ENCODE assay signal across 23 cellular contexts in the genomic region with DNA sequence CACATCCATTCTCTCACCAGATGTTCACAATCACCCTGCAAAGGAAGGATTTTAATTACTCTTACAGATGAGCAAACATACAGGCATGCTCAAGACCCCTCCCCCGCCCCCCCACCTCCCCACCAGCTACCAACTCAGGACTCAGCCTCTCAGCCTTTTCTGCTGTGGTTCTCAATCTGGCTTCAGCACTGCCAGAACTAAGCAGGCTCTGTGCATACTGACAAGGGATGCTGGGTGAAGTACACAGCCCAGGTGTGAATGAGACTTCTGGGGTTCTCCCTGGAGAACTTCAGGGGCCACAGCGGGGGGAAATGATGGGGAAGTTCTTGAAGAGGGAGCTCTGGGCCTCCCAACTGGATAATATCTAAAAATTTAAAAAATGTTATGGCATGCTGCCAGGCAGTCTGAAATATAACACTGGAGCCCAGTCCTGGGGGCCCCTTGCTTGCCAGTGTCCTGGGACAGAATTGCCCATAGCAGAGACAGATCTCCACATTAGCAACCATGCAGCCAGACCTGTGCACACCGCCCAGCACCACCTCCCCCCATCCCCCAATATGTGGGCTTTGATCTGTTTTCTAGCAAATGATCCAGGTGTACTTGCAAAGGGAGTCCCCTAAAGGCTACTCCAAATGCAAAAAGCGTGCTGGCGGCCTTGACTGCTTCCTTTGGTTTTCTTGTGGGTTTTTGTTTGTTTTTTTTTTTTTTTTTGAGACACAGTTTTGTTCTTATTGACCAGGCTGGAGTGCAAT. TPM values are rescaled to one million over a fixed set of nuclear protein-coding genes. Genes with fewer than 3 reads are reported as not detected.
DNase-seq lines count a peak whose midpoint lies in the region; TF ChIP-seq lines count a peak whose summit lies in the region.
"Had no signal": no experiment of that assay in that cellular context is flagged by ENCODE, and none has a peak within 500 bp of the region (broad histone marks: within the 10 kb centered on the region; RNA-seq: fewer than 3 reads in every experiment).

No MANE protein-coding gene starts in this region.

- peaks cover 5% of the 10 kb centered on the region for H3K36me3 Mint-ChIP-seq in Calu3 (ENCODE audit: insufficient read depth, unreplicated experiment)

- H3K79me2 ChIP-seq in SK-N-SH (ENCODE audit: insufficient read depth) (no peaks in the 10 kb centered on the region), smooth muscle cell (ENCODE audit: low read depth) (no peaks in the 10 kb centered on the region)

- intact Hi-C loops in Calu3 (cut with micrococcal nuclease; ENCODE audit: unreplicated experiment) = no loop called here

- H3K27ac ChIP-seq in SK-N-SH (ENCODE audit: low read depth in 2 of 2, low read length in 1 of 2) (no peak overlapping the region), smooth muscle cell (ENCODE audit: low read depth) (no peak overlapping the region)

- peaks cover 12 to 15% of the 10 kb centered on the region in 2 experiments for H3K36me3 ChIP-seq in SK-N-SH (replicated peaks in 1 of 2; ENCODE audit: control insufficient read depth in 1 of 2, insufficient read depth in 2 of 2, low read length in 1 of 2)
- H3K36me3 ChIP-seq in smooth muscle cell (ENCODE audit: low read depth) = peaks cover 11% of the 10 kb centered on the region

- WGBS in SK-N-SH (ENCODE audit: low lambda C conversion rate) = 68% methylated on average over 4 of the region's 5 CpGs
- 84% methylated on average over 5 of the region's 5 CpGs for WGBS in smooth muscle cell (ENCODE audit: low lambda C conversion rate)

- H3K4me2 ChIP-seq in SK-N-SH (0 out of 2 replicates have a peak overlapping the region, but pooled peaks have one; percentile 19), smooth muscle cell (peak overlapping the region; percentile 51)

- no peaks in the 10 kb centered on the region for H3K4me1 Mint-ChIP-seq in Calu3 (ENCODE audit: low read depth, unreplicated experiment)

- no peak overlapping the region for H3K4me3 Mint-ChIP-seq in Calu3 (ENCODE audit: low read depth, unreplicated experiment)
- H3K4me3 Mint-ChIP-seq: CD8-positive, alpha-beta T cell had no signal

- DNase-seq in HS-27A (ENCODE audit: low read depth) (peak; percentile 61), SK-N-SH (no peak), fibroblast of pulmonary artery (ENCODE audit: low read depth) (peak; percentile 19), smooth muscle cell (lab: John Stamatoyannopoulos, UW; ENCODE audit: unreplicated experiment) (no peak), HK-2 (ENCODE audit: unreplicated experiment) (no peak), ureter (ENCODE audit: low spot score) (no peak), Calu3 (no peak)
- DNase-seq: activated CD4-positive, alpha-beta T cell treated with anti-CD3 and anti-CD28 coated beads, Interleukin-2, amount 50 U/mL, for 48 hours; CD8-positive, alpha-beta T cell; cerebellar nuclear complex; GF-D8; hypothalamus; left ventricle myocardium superior; mucosa of descending colon; NCI-H1092 treated with DMSO at 0.1 percent for 48 hours; NCI-H1930; right cardiac atrium; stimulated activated CD4-positive, alpha-beta T cell treated with anti-CD3 and anti-CD28 coated beads, Interleukin-4, amount 100 ng/mL, for 4 hours; stimulated activated naive CD4-positive, alpha-beta T cell had no signal

- no peaks in the 10 kb centered on the region for H3K27me3 ChIP-seq in SK-N-SH (ENCODE audit: insufficient read depth)
- H3K27me3 ChIP-seq in smooth muscle cell (ENCODE audit: low read depth) = no peaks in the 10 kb centered on the region

- CTCF ChIA-PET in SK-N-SH (lab: Yijun Ruan, JAX) (interaction anchor here (1.0 to 1.2 kb wide), 2 partner anchors 9 to 13 kb away, joined by 3 read pairs; no protein-coding TSS in a partner anchor), Calu3 (lab: Charles Lee) (no interaction called here)

- peaks cover 11% of the 10 kb centered on the region for H3F3A ChIP-seq in SK-N-SH (replicated peaks; ENCODE audit: insufficient read depth)
- peaks cover 4% of the 10 kb centered on the region for H3F3A ChIP-seq in smooth muscle cell (ENCODE audit: low read depth)

- POLR2A ChIA-PET in SK-N-SH (lab: Yijun Ruan, JAX) = no interaction called here

- TF ChIP-seq CTCF in SK-N-SH (IDR thresholded peaks at IDR 0.05) (no peak), fibroblast of pulmonary artery (IDR thresholded peaks at IDR 0.05; ENCODE audit: low read length, missing control alignments) (no peak), smooth muscle cell (IDR thresholded peaks at IDR 0.05; ENCODE audit: borderline replicate concordance, insufficient read depth, poor library complexity, severe bottlenecking) (no peak), Calu3 (IDR thresholded peaks at IDR 0.05; ENCODE audit: unreplicated experiment) (no peak)

- H4K20me1 ChIP-seq in SK-N-SH (ENCODE audit: insufficient read depth) = no peaks in the 10 kb centered on the region
- H4K20me1 ChIP-seq in smooth muscle cell (ENCODE audit: low read depth) = no peaks in the 10 kb centered on the region

- no peak for TF ChIP-seq RAD21 in SK-N-SH (IDR thresholded peaks at IDR 0.05; ENCODE audit: low read length)

- no peaks in the 10 kb centered on the region for H3K4me1 ChIP-seq in SK-N-SH (ENCODE audit: control insufficient read depth in 1 of 2, insufficient read depth in 2 of 2, low read depth in 1 of 2, low read length in 1 of 2)
- no peaks in the 10 kb centered on the region for H3K4me1 ChIP-seq in smooth muscle cell (ENCODE audit: low read depth)

- H3K9ac ChIP-seq in SK-N-SH = no peak overlapping the region
- H3K9ac ChIP-seq in smooth muscle cell (ENCODE audit: low read depth) = no peak overlapping the region

- TF ChIP-seq EP300 in SK-N-SH (IDR thresholded peaks at IDR 0.05; ENCODE audit: borderline replicate concordance in 1 of 2, low read depth in 1 of 2, low read length in 1 of 2) = no peak

- no peaks in the 10 kb centered on the region for H3K9me3 ChIP-seq in SK-N-SH
- no peaks in the 10 kb centered on the region for H3K9me3 ChIP-seq in smooth muscle cell (replicated peaks; ENCODE audit: low read depth)
- H3K9me3 ChIP-seq: mucosa of descending colon had no signal

- H3K4me3 ChIP-seq in SK-N-SH (ENCODE audit: low read depth in 2 of 2, low read length in 1 of 2) (no peak overlapping the region), fibroblast of pulmonary artery (replicated peaks; ENCODE audit: low read depth, low read length) (no peak overlapping the region), smooth muscle cell (no peak overlapping the region)
- H3K4me3 ChIP-seq: mucosa of descending colon had no signal

- H3K27me3 Mint-ChIP-seq in Calu3 (ENCODE audit: unreplicated experiment) = no peaks in the 10 kb centered on the region

- BruUV-seq in Calu3 (replicated peaks; lab: Mats Ljungman, UMichigan) = no TSS peak

- no peak overlapping the region for H2AFZ ChIP-seq in SK-N-SH (ENCODE audit: low read depth)
- no peak overlapping the region for H2AFZ ChIP-seq in smooth muscle cell (ENCODE audit: low read depth)

- H3K27ac Mint-ChIP-seq in Calu3 (ENCODE audit: unreplicated experiment) = no peak overlapping the region
- H3K27ac Mint-ChIP-seq: activated naive CD4-positive, alpha-beta T cell treated with anti-CD3 and anti-CD28 coated beads, Interleukin-2, amount 50 U/mL, for 72 hours; activated T-helper 2 cell treated with anti-CD3 and anti-CD28 coated beads, Interferon-gamma antibody, Interleukin-2, Interleukin-4, amounts not matched to agents 10 μg/mL and 5 μg/mL and 100 μg/mL, durations not matched to agents 14 hours and 24 hours and 36 hours; CD8-positive, alpha-beta T cell had no signal

- H3K9me3 Mint-ChIP-seq in Calu3 (ENCODE audit: low read depth, unreplicated experiment) = peaks cover 4% of the 10 kb centered on the region

- no peaks in the 10 kb centered on the region for H3K9me2 ChIP-seq in SK-N-SH

TF ChIP-seq in SK-N-SH, 30 proteins besides CTCF, POLR2A, EP300 and RAD21:
- TF ChIP-seq GABPA (IDR thresholded peaks at IDR 0.05; ENCODE audit: low read depth) = no peak
- TF ChIP-seq ELF1 (IDR thresholded peaks at IDR 0.05) = no peak
- TF ChIP-seq RXRA (IDR thresholded peaks at IDR 0.05; ENCODE audit: borderline replicate concordance, low read depth) = no peak
- TF ChIP-seq NFIC (IDR thresholded peaks at IDR 0.05; ENCODE audit: borderline replicate concordance) = peak; percentile 54
- no peak for TF ChIP-seq FOSL2 (IDR thresholded peaks at IDR 0.05; ENCODE audit: borderline replicate concordance, low read depth)

RNA-seq across cellular contexts. Expression of a gene that starts 41.4 kb away (rescaled TPM):
- polyA plus RNA-seq in SK-N-SH (2012; rRNA removed) (not detected in 2 replicates), smooth muscle cell (not detected in 2 replicates)
- polyA plus RNA-seq in SK-N-SH (2012; cell fraction: cytosol; rRNA removed) = not detected in 2 replicates
- polyA plus RNA-seq in SK-N-SH (2012; cell fraction: nucleus; rRNA removed) = 0.07 and 0.26 TPM in 2 replicates
- total RNA-seq in smooth muscle cell (not detected in 2 replicates), ureter (not detected), Calu3 (2022) (not detected in 2 replicates)
- total RNA-seq: activated naive CD4-positive, alpha-beta T cell treated with anti-CD3 and anti-CD28 coated beads, Interleukin-2, amount 50 U/mL, for 72 hours; activated T-helper 2 cell treated with anti-CD3 and anti-CD28 coated beads, Interferon-gamma antibody, Interleukin-2, Interleukin-4, amounts not matched to agents 10 μg/mL and 5 μg/mL and 100 μg/mL, durations not matched to agents 14 hours and 24 hours and 36 hours; CD8-positive, alpha-beta T cell; mucosa of descending colon; temporal lobe had no signal
- polyA plus RNA-seq: neural cell had no signal

Comparison
In these comparisons a context has a peak if more than half of its experiments do, and no peak if none do; other contexts are left out.
1. DNase-seq: peak in HS-27A (single experiment) and fibroblast of pulmonary artery (single experiment); none in SK-N-SH (single experiment), smooth muscle cell (single experiment), HK-2 (single experiment), ureter (single experiment) and Calu3 (single experiment).